Comparison of ENCODE assay signal across 8 cellular contexts in the genomic region with DNA sequence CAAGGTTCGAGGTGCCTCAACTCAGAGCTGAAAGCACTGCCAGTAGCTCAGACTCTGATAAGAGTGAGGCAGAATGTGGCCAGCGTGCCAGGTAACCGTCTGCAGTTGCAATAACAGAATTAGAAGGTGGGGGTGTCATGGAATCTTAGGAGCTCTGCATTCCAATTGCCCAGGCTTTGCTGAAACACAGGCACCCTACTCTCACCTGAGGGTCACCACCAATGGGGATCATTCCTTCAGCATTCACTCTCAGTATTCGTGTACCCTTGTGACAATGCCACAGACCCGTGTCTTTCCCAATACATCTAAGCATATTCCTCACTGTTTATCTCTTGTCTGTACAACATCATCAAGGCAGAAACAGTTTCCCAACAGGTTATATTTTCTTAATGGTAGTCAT. TPM values are rescaled to one million over a fixed set of nuclear protein-coding genes. Genes with fewer than 3 reads are reported as not detected.
DNase-seq lines count a peak whose midpoint lies in the region; ATAC-seq, FAIRE-seq and TF ChIP-seq lines count a peak whose summit lies in the region.
"Not testable (repeated sequence)": the region's sequence is repeated elsewhere in the genome, so short reads cannot be mapped to it uniquely, and the experiment has no call there.

A gene with protein sequence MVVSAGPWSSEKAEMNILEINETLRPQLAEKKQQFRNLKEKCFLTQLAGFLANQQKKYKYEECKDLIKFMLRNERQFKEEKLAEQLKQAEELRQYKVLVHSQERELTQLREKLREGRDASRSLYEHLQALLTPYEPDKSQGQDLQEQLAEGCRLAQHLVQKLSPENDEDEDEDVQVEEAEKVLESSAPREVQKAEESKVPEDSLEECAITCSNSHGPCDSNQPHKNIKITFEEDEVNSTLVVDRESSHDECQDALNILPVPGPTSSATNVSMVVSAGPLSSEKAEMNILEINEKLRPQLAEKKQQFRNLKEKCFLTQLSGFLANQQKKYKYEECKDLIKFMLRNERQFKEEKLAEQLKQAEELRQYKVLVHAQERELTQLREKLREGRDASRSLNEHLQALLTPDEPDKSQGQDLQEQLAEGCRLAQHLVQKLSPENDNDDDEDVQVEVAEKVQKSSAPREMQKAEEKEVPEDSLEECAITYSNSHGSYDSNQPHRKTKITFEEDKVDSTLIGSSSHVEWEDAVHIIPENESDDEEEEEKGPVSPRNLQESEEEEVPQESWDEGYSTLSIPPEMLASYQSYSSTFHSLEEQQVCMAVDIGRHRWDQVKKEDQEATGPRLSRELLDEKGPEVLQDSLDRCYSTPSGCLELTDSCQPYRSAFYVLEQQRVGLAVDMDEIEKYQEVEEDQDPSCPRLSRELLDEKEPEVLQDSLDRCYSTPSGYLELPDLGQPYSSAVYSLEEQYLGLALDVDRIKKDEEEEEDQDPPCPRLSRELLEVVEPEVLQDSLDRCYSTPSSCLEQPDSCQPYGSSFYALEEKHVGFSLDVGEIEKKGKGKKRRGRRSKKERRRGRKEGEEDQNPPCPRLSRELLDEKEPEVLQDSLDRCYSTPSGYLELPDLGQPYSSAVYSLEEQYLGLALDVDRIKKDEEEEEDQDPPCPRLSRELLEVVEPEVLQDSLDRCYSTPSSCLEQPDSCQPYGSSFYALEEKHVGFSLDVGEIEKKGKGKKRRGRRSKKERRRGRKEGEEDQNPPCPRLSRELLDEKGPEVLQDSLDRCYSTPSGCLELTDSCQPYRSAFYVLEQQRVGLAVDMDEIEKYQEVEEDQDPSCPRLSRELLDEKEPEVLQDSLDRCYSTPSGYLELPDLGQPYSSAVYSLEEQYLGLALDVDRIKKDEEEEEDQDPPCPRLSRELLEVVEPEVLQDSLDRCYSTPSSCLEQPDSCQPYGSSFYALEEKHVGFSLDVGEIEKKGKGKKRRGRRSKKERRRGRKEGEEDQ (N-terminal part only) (minus strand): TSS at position 101 of the 400 bp plus-strand sequence. CDS start 294 bp downstream, outside the sequence.

- BruUV-seq in PC-9 (replicated peaks; lab: Mats Ljungman, UMichigan), result not testable (repeated sequence)

- not testable (repeated sequence) for H3K4me3 ChIP-seq in PC-9; bronchial epithelial cell (ENCODE audit: low read depth, low read length); transverse colon

- not testable (repeated sequence) for FAIRE-seq in bronchial epithelial cell (lab: Jason Lieb, UNC)

- not testable (repeated sequence) for H3K4me1 ChIP-seq in PC-9 (replicated peaks; ENCODE audit: insufficient read depth); transverse colon

- DNase-seq in CD4-positive, alpha-beta T cell; PC-9; activated CD8-positive, alpha-beta T cell treated with anti-CD3 and anti-CD28 coated beads for 36 hours; bronchial epithelial cell (ENCODE audit: low read depth); glomerular endothelial cell (ENCODE audit: extremely low read depth, low read depth, low spot score); mesenteric fat pad (ENCODE audit: low spot score); progenitor cell of endocrine pancreas (ENCODE audit: low spot score, unreplicated experiment); transverse colon: not testable (repeated sequence)

- not testable (repeated sequence) for H3K9me3 Mint-ChIP-seq in CD4-positive, alpha-beta T cell; activated CD8-positive, alpha-beta T cell treated with anti-CD3 and anti-CD28 coated beads for 36 hours; progenitor cell of endocrine pancreas (ENCODE audit: low read depth)

- no CpG with 5 or more reads among the region's 5 CpGs for WGBS in transverse colon (ENCODE audit: low coverage in 1 of 2), 2 donors

- in situ Hi-C loops in transverse colon (cut with MboI; ENCODE audit: low pct_ligation_motif_present in 1 of 4, low pct_unique_long_range_greater_than_20kb in 1 of 4, low sequenced_read_pairs in 3 of 4), result not testable (repeated sequence)

- H3K79me2 ChIP-seq in PC-9 (ENCODE audit: low read depth), result not testable (repeated sequence)

- not testable (repeated sequence) for H3K27ac Mint-ChIP-seq in CD4-positive, alpha-beta T cell; activated CD8-positive, alpha-beta T cell treated with anti-CD3 and anti-CD28 coated beads for 36 hours; progenitor cell of endocrine pancreas

- H3K9me3 ChIP-seq in CD4-positive, alpha-beta T cell (ENCODE audit: control insufficient read depth, low read length); PC-9 (ENCODE audit: insufficient read depth, low read depth); transverse colon: not testable (repeated sequence)

- POLR2A ChIA-PET in CD4-positive, alpha-beta T cell (lab: Charles Lee); PC-9 (lab: Charles Lee; ENCODE audit: unreplicated experiment); activated CD8-positive, alpha-beta T cell treated with anti-CD3 and anti-CD28 coated beads for 36 hours (lab: Charles Lee): not testable (repeated sequence)

- TF ChIP-seq POLR2A in transverse colon (IDR thresholded peaks at IDR 0.05), result not testable (repeated sequence)

- not testable (repeated sequence) for H3K27me3 ChIP-seq in CD4-positive, alpha-beta T cell (ENCODE audit: control insufficient read depth, insufficient read depth, low read length); PC-9 (ENCODE audit: insufficient read depth, low read depth); bronchial epithelial cell (ENCODE audit: control insufficient read depth, insufficient read depth, low read length); transverse colon

- ATAC-seq in CD4-positive, alpha-beta T cell (ENCODE audit: poor library complexity); activated CD8-positive, alpha-beta T cell treated with anti-CD3 and anti-CD28 coated beads for 36 hours: not testable (repeated sequence)

- H3K4me2 ChIP-seq in PC-9, result not testable (repeated sequence)

- TF ChIP-seq EP300 in transverse colon (IDR thresholded peaks at IDR 0.05; ENCODE audit: low read depth), result not testable (repeated sequence)

- H3K4me3 Mint-ChIP-seq in CD4-positive, alpha-beta T cell; activated CD8-positive, alpha-beta T cell treated with anti-CD3 and anti-CD28 coated beads for 36 hours; progenitor cell of endocrine pancreas (ENCODE audit: low read depth): not testable (repeated sequence)

- H3F3A ChIP-seq in PC-9 (ENCODE audit: insufficient read depth, low read depth), result not testable (repeated sequence)

- not testable (repeated sequence) for H3K27ac ChIP-seq in CD4-positive, alpha-beta T cell (ENCODE audit: low read depth, low read length); PC-9; transverse colon

- H3K27me3 Mint-ChIP-seq in CD4-positive, alpha-beta T cell; activated CD8-positive, alpha-beta T cell treated with anti-CD3 and anti-CD28 coated beads for 36 hours; progenitor cell of endocrine pancreas: not testable (repeated sequence)

- intact Hi-C loops in CD4-positive, alpha-beta T cell (cut with DNase I, micrococcal nuclease); PC-9 (cut with micrococcal nuclease; ENCODE audit: unreplicated experiment); activated CD8-positive, alpha-beta T cell treated with anti-CD3 and anti-CD28 coated beads for 36 hours (cut with micrococcal nuclease); transverse colon (cut with DNase I; ENCODE audit: low total_unique reads): not testable (repeated sequence)

- H4K20me1 ChIP-seq in PC-9 (ENCODE audit: insufficient read depth), result not testable (repeated sequence)

- H2AFZ ChIP-seq in PC-9, result not testable (repeated sequence)

- not testable (repeated sequence) for H3K4me1 Mint-ChIP-seq in CD4-positive, alpha-beta T cell (ENCODE audit: low read depth); activated CD8-positive, alpha-beta T cell treated with anti-CD3 and anti-CD28 coated beads for 36 hours (ENCODE audit: low read depth); progenitor cell of endocrine pancreas (ENCODE audit: low read depth)

- H3K9me2 ChIP-seq in PC-9 (ENCODE audit: insufficient read depth), result not testable (repeated sequence)

- H3K36me3 Mint-ChIP-seq in CD4-positive, alpha-beta T cell (ENCODE audit: low read depth); activated CD8-positive, alpha-beta T cell treated with anti-CD3 and anti-CD28 coated beads for 36 hours (ENCODE audit: low read depth); progenitor cell of endocrine pancreas (ENCODE audit: insufficient read depth): not testable (repeated sequence)

- CTCF ChIA-PET in CD4-positive, alpha-beta T cell (lab: Charles Lee); PC-9 (lab: Charles Lee); activated CD8-positive, alpha-beta T cell treated with anti-CD3 and anti-CD28 coated beads for 36 hours (lab: Charles Lee): not testable (repeated sequence)

- H3K36me3 ChIP-seq in PC-9 (ENCODE audit: low read depth); bronchial epithelial cell (ENCODE audit: control insufficient read depth, insufficient read depth, low read length); transverse colon: not testable (repeated sequence)

- TF ChIP-seq CTCF in CD4-positive, alpha-beta T cell (IDR thresholded peaks at IDR 0.05); PC-9 (conservative IDR thresholded peaks at IDR 0.05); activated CD8-positive, alpha-beta T cell treated with anti-CD3 and anti-CD28 coated beads for 36 hours (IDR thresholded peaks at IDR 0.05); bronchial epithelial cell (IDR thresholded peaks at IDR 0.05; ENCODE audit: insufficient read depth, low read length, severe bottlenecking); progenitor cell of endocrine pancreas (IDR thresholded peaks at IDR 0.05; ENCODE audit: unreplicated experiment); transverse colon (IDR thresholded peaks at IDR 0.05): not testable (repeated sequence)

RNA-seq across cellular contexts. Expression of the gene that starts here (rescaled TPM):
- 10 to 100 TPM; 12.9 to 14.6 TPM for total RNA-seq in CD4-positive, alpha-beta T cell
- 39.3 and 43.3 TPM in 2 replicates for total RNA-seq in PC-9 (2021)
- 10 to 100 TPM; 11.5 to 13.2 TPM for total RNA-seq in activated CD8-positive, alpha-beta T cell treated with anti-CD3 and anti-CD28 coated beads for 36 hours
- 31.9 and 57.6 TPM in 2 replicates for total RNA-seq in bronchial epithelial cell
- total RNA-seq in glomerular endothelial cell, result 7.7 and 15.9 TPM in 2 replicates
- total RNA-seq in mesenteric fat pad, result 33.5 TPM
- total RNA-seq in progenitor cell of endocrine pancreas, result 18.8 and 22.6 TPM in 2 replicates
- total RNA-seq in transverse colon, result 10 to 100 TPM; 19.5 to 48.4 (median 32.8) TPM
